ENCODE assay signal across 18 cellular contexts in genomic region chr2:111184725-111185495, GRCh38.
DNase-seq lines count a peak whose midpoint lies in the region; ATAC-seq lines count a peak whose summit lies in the region.
"Had no signal": no experiment of that assay in that cellular context is flagged by ENCODE, and none has a peak within 500 bp of the region (broad histone marks: within the 10 kb centered on the region; RNA-seq: fewer than 3 reads in every experiment).

No MANE protein-coding gene starts in this region.

- DNase-seq in Right ventricle myocardium inferior (ENCODE audit: missing footprints) (no peak), cardiac septum (ENCODE audit: low spot score) (no peak), fibroblast of gingiva (ENCODE audit: low read depth) (peak; percentile 57), midbrain (lab: John Stamatoyannopoulos, UW) (peak; percentile 50), aorta (no peak), AG20443 (ENCODE audit: low spot score) (no peak), SK-N-DZ (ENCODE audit: low spot score) (no peak), NCI-H1417 treated with DMSO at 0.1 percent for 48 hours (lab: John Stamatoyannopoulos, UW) (no peak)
- DNase-seq: activated CD4-positive, alpha-beta T cell treated with anti-CD3 and anti-CD28 coated beads for 48 hours; effector memory CD8-positive, alpha-beta T cell; foreskin keratinocyte; HCEC 1CT; IMR-90; NCI-H1048; SJCRH30; stimulated activated naive B cell treated with anti-CD40 and anti-IgM and Interleukin-4, amounts not matched to agents 10 μg/mL and 1 μg/mL and 100 μg/mL, for 72 hours had no signal

- no peaks in the 10 kb centered on the region for H3K27me3 ChIP-seq in aorta (ENCODE audit: control insufficient read depth in 1 of 2, insufficient read depth in 2 of 2, low read length in 1 of 2)
- H3K27me3 ChIP-seq: SJCRH30, vagina had no signal

- peak; percentile 37 for ATAC-seq in Right ventricle myocardium inferior
- ATAC-seq in aorta (ENCODE audit: low FRiP score) = peak; percentile 58
- ATAC-seq: effector memory CD8-positive, alpha-beta T cell; foreskin keratinocyte had no signal

- no peaks in the 10 kb centered on the region for H3K36me3 ChIP-seq in aorta (ENCODE audit: control insufficient read depth in 1 of 2, insufficient read depth in 2 of 2, low read length in 1 of 2)
- H3K36me3 ChIP-seq: SJCRH30, vagina had no signal

- 5 to 11% methylated on average over 5 of the region's 5 CpGs for WGBS in aorta, 2 donors

- no peak overlapping the region for H3K4me3 ChIP-seq in aorta (ENCODE audit: low read length in 2 of 2)
- H3K4me3 ChIP-seq: SJCRH30, smooth muscle cell, vagina had no signal

- intact Hi-C loops in Right ventricle myocardium inferior (cut with DNase I) (no loop called here), cardiac septum (cut with DNase I) (no loop called here), aorta (cut with DNase I) (no loop called here)

- no peaks in the 10 kb centered on the region for H3K9me3 ChIP-seq in aorta (ENCODE audit: control insufficient read depth, low read length)
- H3K9me3 ChIP-seq: SJCRH30, vagina had no signal

- H3K4me1 ChIP-seq in aorta (ENCODE audit: control insufficient read depth in 1 of 2, insufficient read depth in 2 of 2, low read length in 2 of 2) = no peaks in the 10 kb centered on the region
- H3K4me1 ChIP-seq: foreskin keratinocyte, SJCRH30 had no signal

- no peak overlapping the region for H3K27ac ChIP-seq in aorta (ENCODE audit: low read depth in 1 of 2, low read length in 2 of 2)
- H3K27ac ChIP-seq: foreskin keratinocyte, SJCRH30, vagina had no signal

Comparison
In these comparisons a context has a peak if more than half of its experiments do, and no peak if none do; other contexts are left out.
1. DNase-seq: peak in fibroblast of gingiva (single experiment) and midbrain (single experiment); none in Right ventricle myocardium inferior (single experiment), cardiac septum (single experiment), aorta (0 of 2), AG20443 (single experiment), SK-N-DZ (single experiment) and NCI-H1417 treated with DMSO at 0.1 percent for 48 hours (single experiment).